26 cellular contexts compared by ENCODE assay signal in genomic region chr2:30963184-30963583, GRCh38.
DNase-seq lines count a peak whose midpoint lies in the region; ATAC-seq, FAIRE-seq and TF ChIP-seq lines count a peak whose summit lies in the region.
"Had no signal": no experiment of that assay in that cellular context is flagged by ENCODE, and none has a peak within 500 bp of the region (broad histone marks: within the 10 kb centered on the region; RNA-seq: fewer than 3 reads in every experiment).

No MANE protein-coding gene starts in this region.

- peaks cover 32% of the 10 kb centered on the region for H4K20me1 ChIP-seq in BLaER1

- CTCF ChIA-PET in WTC11 (lab: Charles Lee) = interaction anchor here (0.8 kb wide), 1 partner anchor 798 kb away, joined by 3 read pairs; no protein-coding TSS in a partner anchor

- no peaks in the 10 kb centered on the region for H3K36me3 Mint-ChIP-seq in WTC11
- no peaks in the 10 kb centered on the region for H3K36me3 Mint-ChIP-seq in activated CD4-positive, alpha-beta T cell treated with anti-CD3 and anti-CD28 coated beads, Interleukin-2, amount 10 ng/mL, durations not matched to agents 24 days and 14 days (ENCODE audit: low read depth)
- H3K36me3 Mint-ChIP-seq: CD4-positive, CD25-positive, alpha-beta regulatory T cell; CD8-positive, alpha-beta T cell had no signal

- no peak overlapping the region; the same call in 1 of the 2 replicates for H3K9ac ChIP-seq in BLaER1

- H3K27me3 Mint-ChIP-seq in WTC11 (ENCODE audit: low read depth) = no peaks in the 10 kb centered on the region
- no peaks in the 10 kb centered on the region for H3K27me3 Mint-ChIP-seq in activated CD4-positive, alpha-beta T cell treated with anti-CD3 and anti-CD28 coated beads, Interleukin-2, amount 10 ng/mL, durations not matched to agents 24 days and 14 days

- H3K27ac Mint-ChIP-seq in WTC11 = peak overlapping the region; percentile 51; the same call in 1 of the 2 replicates
- no peak overlapping the region for H3K27ac Mint-ChIP-seq in activated CD4-positive, alpha-beta T cell treated with anti-CD3 and anti-CD28 coated beads, Interleukin-2, amount 10 ng/mL, durations not matched to agents 24 days and 14 days
- H3K27ac Mint-ChIP-seq: CD4-positive, CD25-positive, alpha-beta regulatory T cell; CD8-positive, alpha-beta T cell; GM23338; H9 had no signal

- no peak overlapping the region for H3K4me3 Mint-ChIP-seq in WTC11
- no peak overlapping the region for H3K4me3 Mint-ChIP-seq in activated CD4-positive, alpha-beta T cell treated with anti-CD3 and anti-CD28 coated beads, Interleukin-2, amount 10 ng/mL, durations not matched to agents 24 days and 14 days
- H3K4me3 Mint-ChIP-seq: CD4-positive, CD25-positive, alpha-beta regulatory T cell; CD8-positive, alpha-beta T cell; GM23338; H9 had no signal

- WGBS in pancreas, 2 donors = 67 to 78% methylated on average over 7 of the region's 7 CpGs

- peak overlapping the region; percentile 45; the same call in 1 of the 2 replicates for H3K27ac ChIP-seq in BLaER1
- H3K27ac ChIP-seq in pancreas = no peak overlapping the region
- H3K27ac ChIP-seq: A549, C4-2B had no signal

- no peak for TF ChIP-seq CTCF in D721Med (IDR thresholded peaks at IDR 0.05; ENCODE audit: insufficient read depth, missing control alignments)
- no peak for TF ChIP-seq CTCF in WTC11 (IDR thresholded peaks at IDR 0.05)
- TF ChIP-seq CTCF in pancreas (IDR thresholded peaks at IDR 0.05) = no peak

- ATAC-seq in WTC11 = no peak
- no peak for ATAC-seq in pancreas
- ATAC-seq: A549; CD8-positive, alpha-beta T cell; GM23338; HCT116 had no signal

- H3K27me3 ChIP-seq in BLaER1 (no peaks in the 10 kb centered on the region), pancreas (no peaks in the 10 kb centered on the region)
- H3K27me3 ChIP-seq: BE2C had no signal

- peaks cover 75% of the 10 kb centered on the region for H3K4me1 ChIP-seq in BLaER1
- no peaks in the 10 kb centered on the region for H3K4me1 ChIP-seq in pancreas
- H3K4me1 ChIP-seq: A549, BE2C, Caco-2 had no signal

- no peaks in the 10 kb centered on the region for H3K9me3 Mint-ChIP-seq in WTC11
- no peaks in the 10 kb centered on the region for H3K9me3 Mint-ChIP-seq in activated CD4-positive, alpha-beta T cell treated with anti-CD3 and anti-CD28 coated beads, Interleukin-2, amount 10 ng/mL, durations not matched to agents 24 days and 14 days
- H3K9me3 Mint-ChIP-seq: CD4-positive, CD25-positive, alpha-beta regulatory T cell; CD8-positive, alpha-beta T cell; GM23338; H9 had no signal

- intact Hi-C loops in activated CD4-positive, alpha-beta T cell treated with anti-CD3 and anti-CD28 coated beads, Interleukin-2, amount 10 ng/mL, durations not matched to agents 24 days and 14 days (cut with micrococcal nuclease) = no loop called here
- intact Hi-C loops in pancreas (cut with DNase I) = no loop called here

- peak; percentile 51 for DNase-seq in D721Med (ENCODE audit: insufficient read length, low spot score)
- DNase-seq in NCI-H82 (lab: John Stamatoyannopoulos, UW) = peak; percentile 85
- DNase-seq in WTC11 (ENCODE audit: low spot score) = no peak
- DNase-seq in RKO (ENCODE audit: low spot score) = no peak
- no peak for DNase-seq in GF-D8 (lab: John Stamatoyannopoulos, UW)
- DNase-seq in activated CD4-positive, alpha-beta T cell treated with anti-CD3 and anti-CD28 coated beads, Interleukin-2, amount 10 ng/mL, durations not matched to agents 24 days and 14 days = no peak
- no peak for DNase-seq in pancreas
- DNase-seq: 8988T; ACHN; AML-193; BE2C; Caco-2; CD4-positive, CD25-positive, alpha-beta regulatory T cell; CD8-positive, alpha-beta T cell; DMS 273 treated with DMSO at 0.1 percent for 48 hours; DMS79; EL; GDM1; H9 had no signal

- FAIRE-seq in D721Med (lab: Jason Lieb, UNC) (no peak), pancreas (lab: Jason Lieb, UNC) (no peak)
- FAIRE-seq: A549, GM12891, GM18507 had no signal

- peaks cover 9% of the 10 kb centered on the region for H3K4me1 Mint-ChIP-seq in WTC11
- no peaks in the 10 kb centered on the region for H3K4me1 Mint-ChIP-seq in activated CD4-positive, alpha-beta T cell treated with anti-CD3 and anti-CD28 coated beads, Interleukin-2, amount 10 ng/mL, durations not matched to agents 24 days and 14 days
- H3K4me1 Mint-ChIP-seq: CD4-positive, CD25-positive, alpha-beta regulatory T cell had no signal

- POLR2A ChIA-PET in WTC11 (lab: Charles Lee) = no interaction called here

- H3K9me3 ChIP-seq in BLaER1 = no peaks in the 10 kb centered on the region
- H3K9me3 ChIP-seq in pancreas = no peaks in the 10 kb centered on the region
- H3K9me3 ChIP-seq: A549, BE2C, Caco-2 had no signal

- peak overlapping the region; percentile 75 for H3K4me2 ChIP-seq in BLaER1
- H3K4me2 ChIP-seq: A549, GM23338 had no signal

- H3K36me3 ChIP-seq in BLaER1 (peaks cover 84% of the 10 kb centered on the region), pancreas (no peaks in the 10 kb centered on the region)

- H3K4me3 ChIP-seq in BLaER1 = no peak overlapping the region
- H3K4me3 ChIP-seq in pancreas = no peak overlapping the region
- H3K4me3 ChIP-seq: A549, GM23338 had no signal

TF ChIP-seq in WTC11, 78 proteins besides CTCF, POLR2A, EP300 and RAD21:
- TF ChIP-seq ZMAT4 (CRISPR knock-in tag; IDR thresholded peaks at IDR 0.05) = no peak
- no peak for TF ChIP-seq GRHL2 (CRISPR knock-in tag; IDR thresholded peaks at IDR 0.05; ENCODE audit: insufficient replicate concordance, severe bottlenecking)
TF ChIP-seq in WTC11: peak in this region for 0.

Comparison
In these comparisons a context has a peak if more than half of its experiments do, and no peak if none do; other contexts are left out.
1. DNase-seq: peak in D721Med (single experiment) and NCI-H82 (single experiment); none in WTC11 (single experiment), RKO (single experiment), GF-D8 (single experiment), activated CD4-positive, alpha-beta T cell treated with anti-CD3 and anti-CD28 coated beads, Interleukin-2, amount 10 ng/mL, durations not matched to agents 24 days and 14 days (single experiment) and pancreas (0 of 6).